ENCODE assay signal across 27 cellular contexts in genomic region chr12:109277255-109277898, GRCh38. TPM values are rescaled to one million over a fixed set of nuclear protein-coding genes. Genes with fewer than 3 reads are reported as not detected.
DNase-seq lines count a peak whose midpoint lies in the region; ATAC-seq, FAIRE-seq and TF ChIP-seq lines count a peak whose summit lies in the region.
"Had no signal": no experiment of that assay in that cellular context is flagged by ENCODE, and none has a peak within 500 bp of the region (broad histone marks: within the 10 kb centered on the region; RNA-seq: fewer than 3 reads in every experiment).

No MANE protein-coding gene starts in this region.

- H3K4me2 ChIP-seq in A549 (peak overlapping the region; percentile 58), HepG2 (ENCODE audit: low read depth, low read length) (peak overlapping the region; percentile 67), osteoblast (ENCODE audit: insufficient read depth, low read length) (no peak overlapping the region)

- no peaks in the 10 kb centered on the region for H3K79me2 ChIP-seq in HepG2 (ENCODE audit: insufficient read depth, low read length)
- no peaks in the 10 kb centered on the region for H3K79me2 ChIP-seq in osteoblast (ENCODE audit: insufficient read depth, low read length)

- DNase-seq in A549 (ENCODE audit: low read depth in 1 of 2, low spot score in 1 of 2) (no peak), HepG2 (ENCODE audit: low spot score) (no peak), osteoblast (ENCODE audit: insufficient read length, low spot score, missing footprints) (peak; percentile 59), right atrium auricular region (ENCODE audit: low spot score) (no peak)
- DNase-seq in activated naive CD8-positive, alpha-beta T cell treated with anti-CD3 and anti-CD28 coated beads, Interleukin-2, amount 50 U/mL, for 24 hours, result no peak
- DNase-seq in naive thymus-derived CD4-positive, alpha-beta T cell, result no peak
- no peak for DNase-seq in activated effector memory CD4-positive, alpha-beta T cell treated with Interleukin-2 at 50 U/mL for 16 hours
- DNase-seq: BE2C; NCI-H1105 treated with DMSO at 0.1 percent for 48 hours; NCI-H146; NCI-H2029; NCI-H446 treated with DMSO at 0.1 percent for 48 hours; NCI-H526; NK-92 treated with Interleukin-12 subunit alpha and Interleukin-12 subunit beta, amount 100 ng/mL, for 24 hours; PC-3 had no signal

- ATAC-seq in A549 (peak in 1 of 2 experiments; percentile 9; a peak in 2 of 6 replicates), HepG2 (peak; percentile 57)
- no peak for ATAC-seq in activated naive CD8-positive, alpha-beta T cell treated with anti-CD3 and anti-CD28 coated beads, Interleukin-2, amount 50 U/mL, for 24 hours
- no peak for ATAC-seq in naive thymus-derived CD4-positive, alpha-beta T cell
- ATAC-seq: HCT116, Right ventricle myocardium inferior, SK-N-SH treated with all-trans-retinoic acid at 6 μM for 48 hours had no signal

- POLR2A ChIA-PET in A549 (lab: Yijun Ruan, JAX) (no interaction called here), HEK293 (lab: Yijun Ruan, JAX) (interaction anchor here (0.5 to 1.0 kb wide), 2 partner anchors 10 to 495 kb away, joined by 3 read pairs; no protein-coding TSS in a partner anchor), HepG2 (lab: Yijun Ruan, JAX) (interaction anchor here (0.8 to 1.0 kb wide), 3 partner anchors 79 to 161 kb away, joined by 3 to 5 read pairs (median 3); partner anchors contain the start of gene ACACB)
- POLR2A ChIA-PET in naive thymus-derived CD4-positive, alpha-beta T cell (lab: Charles Lee), result no interaction called here

- H3K36me3 ChIP-seq in HEK293 (ENCODE audit: control insufficient read depth in 2 of 2, insufficient read depth in 1 of 2, low read length in 2 of 2) (no peaks in the 10 kb centered on the region), HepG2 (replicated peaks in 1 of 2; ENCODE audit: control insufficient read depth in 1 of 2, insufficient read depth in 2 of 2, low read length in 2 of 2) (no peaks in the 10 kb centered on the region), osteoblast (ENCODE audit: insufficient read depth, low read length) (no peaks in the 10 kb centered on the region), right atrium auricular region (no peaks in the 10 kb centered on the region)
- no peaks in the 10 kb centered on the region for H3K36me3 ChIP-seq in naive thymus-derived CD4-positive, alpha-beta T cell (ENCODE audit: control insufficient read depth in 2 of 3, insufficient read depth in 3 of 3, low read length in 3 of 3)
- H3K36me3 ChIP-seq: BE2C, SJCRH30 had no signal

- H3K4me3 ChIP-seq in A549, result no peak overlapping the region
- no peak overlapping the region for H3K4me3 ChIP-seq in HEK293 (ENCODE audit: low read depth, low read length)
- no peak overlapping the region for H3K4me3 ChIP-seq in HepG2 (replicated peaks in 1 of 3; ENCODE audit: insufficient read depth in 1 of 3, low read depth in 2 of 3, low read length in 3 of 3)
- no peak overlapping the region for H3K4me3 ChIP-seq in osteoblast (ENCODE audit: insufficient read depth, low read length)
- no peak overlapping the region for H3K4me3 ChIP-seq in naive thymus-derived CD4-positive, alpha-beta T cell (ENCODE audit: low read length)
- no peak overlapping the region for H3K4me3 ChIP-seq in right atrium auricular region
- H3K4me3 ChIP-seq: SJCRH30 had no signal

- intact Hi-C loops in HepG2 (cut with micrococcal nuclease; ENCODE audit: unreplicated experiment), result no loop called here
- intact Hi-C loops in naive thymus-derived CD4-positive, alpha-beta T cell (cut with micrococcal nuclease), result no loop called here

- in situ Hi-C loops in HepG2 (cut with HindIII; ENCODE audit: extremely low pct_ligation_motif_present, low pct_unique_long_range_greater_than_20kb), result no loop called here

- no peaks in the 10 kb centered on the region for H3K4me1 Mint-ChIP-seq in activated naive CD8-positive, alpha-beta T cell treated with anti-CD3 and anti-CD28 coated beads, Interleukin-2, amount 50 U/mL, for 24 hours
- H3K4me1 Mint-ChIP-seq in naive thymus-derived CD4-positive, alpha-beta T cell, result peaks cover 0 to 5% (median 0%) of the 10 kb centered on the region in 7 donors
- H3K4me1 Mint-ChIP-seq: CD4-positive, CD25-positive, alpha-beta regulatory T cell had no signal

- no peaks in the 10 kb centered on the region for H3K36me3 Mint-ChIP-seq in activated naive CD8-positive, alpha-beta T cell treated with anti-CD3 and anti-CD28 coated beads, Interleukin-2, amount 50 U/mL, for 24 hours (ENCODE audit: low read depth)
- peaks cover 0 to 4% (median 0%) of the 10 kb centered on the region in 5 donors for H3K36me3 Mint-ChIP-seq in naive thymus-derived CD4-positive, alpha-beta T cell
- H3K36me3 Mint-ChIP-seq: CD4-positive, CD25-positive, alpha-beta regulatory T cell had no signal

- H2AFZ ChIP-seq in HepG2 (ENCODE audit: low read length) (no peak overlapping the region), osteoblast (ENCODE audit: low read length) (no peak overlapping the region)

- no peaks in the 10 kb centered on the region for H4K20me1 ChIP-seq in HepG2 (ENCODE audit: insufficient read depth, low read length)
- H4K20me1 ChIP-seq in osteoblast (ENCODE audit: insufficient read depth, low read length), result no peaks in the 10 kb centered on the region

- no peaks in the 10 kb centered on the region for H3K9me3 Mint-ChIP-seq in activated naive CD8-positive, alpha-beta T cell treated with anti-CD3 and anti-CD28 coated beads, Interleukin-2, amount 50 U/mL, for 24 hours
- H3K9me3 Mint-ChIP-seq in naive thymus-derived CD4-positive, alpha-beta T cell, result no peaks in the 10 kb centered on the region
- H3K9me3 Mint-ChIP-seq: CD4-positive, CD25-positive, alpha-beta regulatory T cell had no signal

- H3K27me3 ChIP-seq in HepG2 (ENCODE audit: control insufficient read depth in 1 of 2, insufficient read depth in 2 of 2, low read length in 2 of 2) (peaks cover 0 to under 1% of the 10 kb centered on the region in 2 experiments; a peak in 1 of 5 replicates), osteoblast (ENCODE audit: insufficient read depth, low read length) (no peaks in the 10 kb centered on the region), right atrium auricular region (no peaks in the 10 kb centered on the region)
- H3K27me3 ChIP-seq in naive thymus-derived CD4-positive, alpha-beta T cell (ENCODE audit: control insufficient read depth in 2 of 2, insufficient read depth in 2 of 2, low read length in 2 of 2), result no peaks in the 10 kb centered on the region
- H3K27me3 ChIP-seq: BE2C had no signal

- TF ChIP-seq EP300 in A549 (IDR thresholded peaks at IDR 0.05) (no peak), HepG2 (IDR thresholded peaks at IDR 0.05; ENCODE audit: low read depth in 2 of 2, low read length in 2 of 2) (no peak), HepG2 (CRISPR knock-in tag; IDR thresholded peaks at IDR 0.05; ENCODE audit: borderline replicate concordance) (no peak)

- TF ChIP-seq RAD21 in A549 (conservative IDR thresholded peaks at IDR 0.05 in 1 of 2, IDR thresholded peaks at IDR 0.05 in 1 of 2), result no peak
- TF ChIP-seq RAD21 in HepG2 (CRISPR knock-in tag; IDR thresholded peaks at IDR 0.05), result no peak

- TF ChIP-seq CTCF in A549 (IDR thresholded peaks at IDR 0.05) (no peak), HEK293 (tag by site-specific recombination; IDR thresholded peaks at IDR 0.05) (no peak), HepG2 (CRISPR knock-in tag; IDR thresholded peaks at IDR 0.05) (no peak), osteoblast (IDR thresholded peaks at IDR 0.05; ENCODE audit: extremely low read depth, low read depth, low read length) (no peak), right atrium auricular region (IDR thresholded peaks at IDR 0.05) (no peak)

- H3K9me3 ChIP-seq in A549 (no peaks in the 10 kb centered on the region), HEK293 (ENCODE audit: control insufficient read depth, insufficient read depth, low read depth, low read length) (no peaks in the 10 kb centered on the region), HepG2 (ENCODE audit: low read length) (no peaks in the 10 kb centered on the region), osteoblast (ENCODE audit: low read depth, low read length) (no peaks in the 10 kb centered on the region), right atrium auricular region (no peaks in the 10 kb centered on the region)
- H3K9me3 ChIP-seq in naive thymus-derived CD4-positive, alpha-beta T cell (ENCODE audit: control insufficient read depth in 2 of 3, low read length in 3 of 3), result no peaks in the 10 kb centered on the region
- H3K9me3 ChIP-seq: BE2C, SJCRH30 had no signal

- no peak overlapping the region for H3K27ac Mint-ChIP-seq in activated naive CD8-positive, alpha-beta T cell treated with anti-CD3 and anti-CD28 coated beads, Interleukin-2, amount 50 U/mL, for 24 hours
- no peak overlapping the region for H3K27ac Mint-ChIP-seq in naive thymus-derived CD4-positive, alpha-beta T cell
- H3K27ac Mint-ChIP-seq: CD4-positive, CD25-positive, alpha-beta regulatory T cell had no signal

- no peak for TF ChIP-seq POLR2A in A549 (IDR thresholded peaks at IDR 0.05; ENCODE audit: low read length)
- TF ChIP-seq POLR2A in HepG2 (IDR thresholded peaks at IDR 0.05; ENCODE audit: insufficient read depth in 1 of 2, low read depth in 2 of 2, low read length in 2 of 2), result no peak

- BruUV-seq in HepG2 (replicated peaks; lab: Mats Ljungman, UMichigan), result no TSS peak

- 90% methylated on average over 8 of the region's 8 CpGs for WGBS in A549 (ENCODE audit: missing lambda C conversion rate)
- WGBS in HepG2 (ENCODE audit: low lambda C conversion rate), result 56% methylated on average over 6 of the region's 8 CpGs

- H3K27me3 Mint-ChIP-seq in activated naive CD8-positive, alpha-beta T cell treated with anti-CD3 and anti-CD28 coated beads, Interleukin-2, amount 50 U/mL, for 24 hours, result peaks cover 4% of the 10 kb centered on the region
- peaks cover 3 to 15% (median 8%) of the 10 kb centered on the region in 5 donors for H3K27me3 Mint-ChIP-seq in naive thymus-derived CD4-positive, alpha-beta T cell
- H3K27me3 Mint-ChIP-seq: CD4-positive, CD25-positive, alpha-beta regulatory T cell had no signal

- H3K4me3 Mint-ChIP-seq in activated naive CD8-positive, alpha-beta T cell treated with anti-CD3 and anti-CD28 coated beads, Interleukin-2, amount 50 U/mL, for 24 hours, result no peak overlapping the region
- H3K4me3 Mint-ChIP-seq in naive thymus-derived CD4-positive, alpha-beta T cell, result no peak overlapping the region
- H3K4me3 Mint-ChIP-seq: CD4-positive, CD25-positive, alpha-beta regulatory T cell had no signal

- FAIRE-seq in A549 (lab: Jason Lieb, UNC) (no peak), HepG2 (lab: Jason Lieb, UNC) (no peak)
- FAIRE-seq: D721Med, H1 had no signal

- H3K9ac ChIP-seq in HepG2 (ENCODE audit: insufficient read depth, low read depth, low read length), result no peak overlapping the region

- peaks cover 28% of the 10 kb centered on the region for H3K4me1 ChIP-seq in A549
- no peaks in the 10 kb centered on the region for H3K4me1 ChIP-seq in HEK293 (ENCODE audit: control insufficient read depth, insufficient read depth, low read length)
- H3K4me1 ChIP-seq in HepG2 (ENCODE audit: insufficient read depth, low read length), result peaks cover 53% of the 10 kb centered on the region
- no peaks in the 10 kb centered on the region for H3K4me1 ChIP-seq in osteoblast (ENCODE audit: insufficient read depth, low read length)
- no peaks in the 10 kb centered on the region for H3K4me1 ChIP-seq in naive thymus-derived CD4-positive, alpha-beta T cell (ENCODE audit: control insufficient read depth in 2 of 2, insufficient read depth in 2 of 2, low read length in 2 of 2)
- H3K4me1 ChIP-seq in right atrium auricular region, result peaks cover 0 to 8% of the 10 kb centered on the region in 2 donors

- CTCF ChIA-PET in A549 (lab: Yijun Ruan, JAX) (interaction anchor here (1.1 to 3.7 kb wide), 4 partner anchors 10 to 165 kb away, joined by 3 to 21 read pairs (median 6); no protein-coding TSS in a partner anchor), HEK293 (lab: Yijun Ruan, JAX) (interaction anchor here (1.0 to 1.9 kb wide), 2 partner anchors 13 to 112 kb away, joined by 3 to 14 read pairs; no protein-coding TSS in a partner anchor), HepG2 (lab: Yijun Ruan, JAX; ENCODE audit: low intra/inter-chr PET ratio, low total read pairs) (no interaction called here)
- CTCF ChIA-PET in naive thymus-derived CD4-positive, alpha-beta T cell (lab: Charles Lee), result no interaction called here

- peak overlapping the region; percentile 54 to 80; a peak in 4 of 6 replicates for H3K27ac ChIP-seq in A549
- no peak overlapping the region for H3K27ac ChIP-seq in HEK293 (ENCODE audit: extremely low read depth, low read depth, low read length)
- H3K27ac ChIP-seq in HepG2 (ENCODE audit: extremely low read length, insufficient read depth, low read length), result no peak overlapping the region
- H3K27ac ChIP-seq in osteoblast (ENCODE audit: low read depth, low read length), result no peak overlapping the region
- no peak overlapping the region for H3K27ac ChIP-seq in naive thymus-derived CD4-positive, alpha-beta T cell (ENCODE audit: low read depth, low read length)
- H3K27ac ChIP-seq in right atrium auricular region, result no peak overlapping the region
- H3K27ac ChIP-seq: 22Rv1, HL-60, SJCRH30 had no signal

RNA-seq across cellular contexts. Expression of gene FOXN4, which starts 31.7 kb away (rescaled TPM):
- polyA plus RNA-seq in A549 (2011; rRNA removed) (0.04 TPM in 1 of 2 replicates, not detected in the other), A549 (2017; fragmentation: RNase III; extraction: RNeasy Plus Mini Kit Qiagen cat#74134 plus additional on column Dnase treatment) (0.04 to 0.07 TPM (median 0.05 TPM) in 3 replicates), HepG2 (2011; rRNA removed) (not detected in 2 replicates)
- 0.03 and 0.08 TPM in 2 replicates for polyA plus RNA-seq in A549 (2012; cell fraction: cytosol; rRNA removed)
- polyA plus RNA-seq in A549 (2012; cell fraction: nucleus; rRNA removed), result 0.50 and 0.61 TPM in 2 replicates
- polyA minus RNA-seq in A549 (2011; rRNA and poly(A)+ RNA removed), result not detected in 2 replicates
- total RNA-seq in HepG2 (2016; rRNA removed; fragmentation: Illumina TruSeq; extraction: Trizol) (0.11 and 0.13 TPM in 2 replicates), osteoblast (not detected in 2 replicates), right atrium auricular region (not detected)
- total RNA-seq in HepG2 (2016; cell fraction: cytosol; rRNA removed; fragmentation: Illumina TruSeq; extraction: Trizol; ENCODE audit: low read depth), result not detected in 2 replicates
- total RNA-seq in HepG2 (2016; cell fraction: insoluble cytoplasmic fraction; rRNA removed; fragmentation: Illumina TruSeq; extraction: Trizol), result 0.04 and 0.12 TPM in 2 replicates
- total RNA-seq in HepG2 (2016; cell fraction: membrane; rRNA removed; fragmentation: Illumina TruSeq; extraction: Trizol), result 0.14 and 0.22 TPM in 2 replicates
- total RNA-seq in HepG2 (2016; cell fraction: nucleus; rRNA removed; fragmentation: Illumina TruSeq; extraction: Trizol), result not detected in 2 replicates
- polyA plus RNA-seq in HepG2 (2011; cell fraction: cytosol; rRNA removed), result not detected in 2 replicates
- 0.13 TPM in 1 of 2 replicates, not detected in the other for polyA plus RNA-seq in HepG2 (2011; cell fraction: nucleus; rRNA removed)
- polyA plus RNA-seq in HepG2 (2012), result not detected in 2 replicates
- polyA plus RNA-seq in HepG2 (2016; cell fraction: cytosol; fragmentation: Illumina TruSeq; extraction: Trizol; ENCODE audit: low read depth), result 0.03 TPM in 1 of 2 replicates, not detected in the other
- polyA plus RNA-seq in HepG2 (2016; cell fraction: insoluble cytoplasmic fraction; fragmentation: Illumina TruSeq; extraction: Trizol; ENCODE audit: low read depth), result 0.21 and 0.37 TPM in 2 replicates
- polyA plus RNA-seq in HepG2 (2016; cell fraction: membrane; fragmentation: Illumina TruSeq; extraction: Trizol; ENCODE audit: low read depth), result 0.07 TPM in 2 replicates
- 0.41 TPM in 1 of 2 replicates, not detected in the other for polyA plus RNA-seq in HepG2 (2016; cell fraction: nucleus; fragmentation: Illumina TruSeq; extraction: Trizol; ENCODE audit: insufficient read depth, low read depth)
- polyA minus RNA-seq in HepG2 (2011; rRNA and poly(A)+ RNA removed; ENCODE audit: low replicate concordance), result 0.33 TPM in 1 of 2 replicates, not detected in the other
- polyA minus RNA-seq in HepG2 (2011; cell fraction: cytosol; rRNA and poly(A)+ RNA removed), result not detected in 2 replicates
- polyA minus RNA-seq in HepG2 (2011; cell fraction: nucleus; rRNA and poly(A)+ RNA removed), result not detected in 2 replicates
- not detected for total RNA-seq in naive thymus-derived CD4-positive, alpha-beta T cell
- polyA plus RNA-seq in naive thymus-derived CD4-positive, alpha-beta T cell, result not detected
- total RNA-seq: CD4-positive, CD25-positive, alpha-beta regulatory T cell; MCF 10A; PC-3; Right ventricle myocardium inferior; RPMI7951; SJCRH30 had no signal

Comparison
In these comparisons a context has a peak if more than half of its experiments do, and no peak if none do; other contexts are left out.
1. H3K27ac ChIP-seq: peak in A549 (2 of 2); none in HEK293 (single experiment), HepG2 (single experiment), osteoblast (single experiment), naive thymus-derived CD4-positive, alpha-beta T cell (single experiment) and right atrium auricular region (0 of 2).
2. CTCF ChIA-PET loops: an anchor here in A549 (1.1 to 3.7 kb wide) and HEK293 (1.0 to 1.9 kb wide); none called in HepG2 and naive thymus-derived CD4-positive, alpha-beta T cell.
3. POLR2A ChIA-PET loops: an anchor here in HEK293 (0.5 to 1.0 kb wide) and HepG2 (0.8 to 1.0 kb wide); none called in A549 and naive thymus-derived CD4-positive, alpha-beta T cell.